Comparison of ENCODE assay signal across 7 cellular contexts in the genomic region with DNA sequence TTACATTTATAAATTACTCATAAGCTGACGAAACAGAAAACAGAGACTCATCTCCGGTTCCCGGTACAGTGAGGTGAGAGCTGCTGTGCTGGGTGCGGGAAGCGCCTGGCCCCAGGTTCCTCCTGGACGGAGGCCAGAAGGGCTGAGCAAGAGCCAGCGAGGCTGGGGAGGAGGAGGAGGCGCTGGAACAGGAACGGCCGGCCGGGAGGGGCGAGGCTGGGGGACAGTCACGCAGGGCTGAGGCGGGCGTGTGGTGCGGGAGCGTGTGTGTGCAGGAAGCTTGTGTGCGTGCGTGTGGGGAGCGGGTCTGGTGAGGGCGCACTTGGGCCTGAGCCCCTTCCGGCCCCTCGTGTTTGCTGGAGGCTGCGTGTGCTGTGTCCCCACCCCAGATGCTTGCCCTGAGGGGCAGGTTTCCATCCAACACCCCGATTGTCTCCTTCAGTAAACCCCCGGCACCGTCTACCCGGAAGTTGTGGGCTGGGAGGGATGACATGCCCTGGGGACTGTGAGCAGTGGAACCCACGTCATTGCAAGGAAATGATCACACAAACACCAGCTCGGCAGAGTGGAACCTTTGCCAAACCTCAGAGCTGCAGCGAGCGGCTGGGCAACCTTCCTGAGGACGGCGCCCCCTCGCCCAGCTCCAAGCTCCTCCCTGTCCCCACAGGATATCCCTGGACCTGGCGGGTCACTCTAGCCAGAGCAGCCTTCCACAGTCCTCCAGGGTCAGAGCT. TPM values are rescaled to one million over a fixed set of nuclear protein-coding genes. Genes with fewer than 3 reads are reported as not detected.
DNase-seq lines count a peak whose midpoint lies in the region; ATAC-seq and TF ChIP-seq lines count a peak whose summit lies in the region.

No MANE protein-coding gene starts in this region.

- H3K4me3 Mint-ChIP-seq in naive B cell: peak overlapping the region; percentile 89 to 99 (median 96)

- TF ChIP-seq POLR2A in GM18505 (IDR thresholded peaks at IDR 0.05; ENCODE audit: borderline replicate concordance, extremely low read depth, insufficient read depth, insufficient read length) (peak; percentile 74), erythroblast (IDR thresholded peaks at IDR 0.05; ENCODE audit: low read length) (peak; percentile 59)

- DNase-seq in OCI-M1 (lab: John Stamatoyannopoulos, UW) (peak; percentile 85), activated T-cell treated with anti-CD3 and anti-CD28 coated beads for 48 hours (ENCODE audit: low read depth) (peak; percentile 86), erythroblast (lab: John Stamatoyannopoulos, UW) (peak; percentile 63 to 80), naive B cell (peak; percentile 98)
- DNase-seq in stimulated activated naive CD4-positive, alpha-beta T cell (lab: John Stamatoyannopoulos, UW): peak; percentile 84 to 96 (median 93)

- peak overlapping the region; percentile 100 for H3K27ac Mint-ChIP-seq in naive B cell

- ATAC-seq in GM18505 (IDR thresholded peaks at IDR 0.05; ENCODE audit: unreplicated experiment) (peak; percentile 36), HG02981 (IDR thresholded peaks at IDR 0.05; ENCODE audit: unreplicated experiment) (peak; percentile 32), naive B cell (ENCODE audit: low read depth in 2 of 2) (peak; percentile 81 to 83)

- H3K4me1 Mint-ChIP-seq in naive B cell: peaks cover 49 to 86% (median 66%) of the 10 kb centered on the region in 3 donors

- H3K9me3 Mint-ChIP-seq in naive B cell: no peaks in the 10 kb centered on the region

- no peaks in the 10 kb centered on the region for H3K36me3 Mint-ChIP-seq in naive B cell

- no peaks in the 10 kb centered on the region for H3K27me3 Mint-ChIP-seq in naive B cell

RNA-seq across cellular contexts. Expression of a gene that starts 19.4 kb away (rescaled TPM):
- 1 to 10 TPM in 2 of 6 donors, under 1 TPM in 2, not detected in 2; 0.50 to 1.5 (median 1.0) TPM for polyA plus RNA-seq in naive B cell (ENCODE audit: low read depth in 6 of 6)

RNA-seq across cellular contexts. Expression of a gene that starts 24.5 kb away (rescaled TPM):
- polyA plus RNA-seq in naive B cell (ENCODE audit: low read depth in 6 of 6): 10 to 100 TPM; 27.7 to 78.6 (median 63.4) TPM

RNA-seq across cellular contexts. Expression of a gene that starts 35.6 kb away (rescaled TPM):
- polyA plus RNA-seq in naive B cell (ENCODE audit: low read depth in 6 of 6): 1 to 10 TPM in 1 of 6 donors, under 1 TPM in 1, not detected in 4; 0.19 to 2.2 TPM

Comparison
In these comparisons a context has a peak if more than half of its experiments do, and no peak if none do; other contexts are left out.
1. Peak in every context shown above with its lines: DNase-seq and ATAC-seq.
2. ATAC-seq: peak in every context shown above with its lines; median percentile 82 in naive B cell; 36 in GM18505; 32 in HG02981.